ENCODE assay signal across 7 cellular contexts in genomic region chr4:183132081-183132480, GRCh38.
"Had no signal": no experiment of that assay in that cellular context is flagged by ENCODE, and none has a peak within 500 bp of the region (broad histone marks: within the 10 kb centered on the region; RNA-seq: fewer than 3 reads in every experiment).

No MANE protein-coding gene starts in this region.

- ATAC-seq: GM23338, HepG2 had no signal

- H3K4me3 Mint-ChIP-seq: GM23338, H9, IgD-negative memory B cell had no signal

- H2AFZ ChIP-seq: GM23338 had no signal

- DNase-seq: H9, HCEC 1CT, KBM-7 had no signal

- H3K36me3 Mint-ChIP-seq: IgD-negative memory B cell had no signal

- H3K4me1 Mint-ChIP-seq: IgD-negative memory B cell had no signal

- H3K9me3 Mint-ChIP-seq: GM23338 had no signal

- H3K4me2 ChIP-seq: GM23338 had no signal

- H3K27me3 Mint-ChIP-seq: IgD-negative memory B cell had no signal

- H3K27ac Mint-ChIP-seq: IgD-negative memory B cell had no signal

- H3K27ac ChIP-seq: HL-60 had no signal

- H3K4me3 ChIP-seq: GM23338 had no signal
